ENCODE assay signal across 8 cellular contexts in the genomic region with DNA sequence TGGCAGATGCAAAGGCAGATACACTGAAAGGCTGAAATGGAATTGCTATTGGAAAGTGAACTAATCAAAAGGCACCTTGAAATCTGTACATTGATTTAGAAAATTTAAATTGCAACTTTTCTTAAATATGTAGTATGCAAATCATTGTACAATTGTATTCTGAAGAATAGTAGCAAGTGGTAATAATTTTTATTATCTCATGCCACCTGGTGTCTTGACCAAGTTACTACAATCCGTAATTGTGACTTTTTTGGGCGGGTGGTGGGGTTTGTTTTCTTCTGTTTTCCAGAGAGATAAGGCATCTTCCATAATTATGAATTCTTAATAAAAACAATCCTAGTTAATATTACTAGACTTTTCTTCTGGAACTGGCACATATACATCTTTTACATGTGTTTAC. TPM values are rescaled to one million over a fixed set of nuclear protein-coding genes. Genes with fewer than 3 reads are reported as not detected.
A peak's percentile ranks its signal among the peaks of the same experiment; 100 is the strongest.
DNase-seq lines count a peak whose midpoint lies in the region; ATAC-seq and TF ChIP-seq lines count a peak whose summit lies in the region.

No MANE protein-coding gene starts in this region.

- H3K27ac Mint-ChIP-seq in GM23338 (no peak overlapping the region), endodermal cell (no peak overlapping the region)
- no peak overlapping the region for H3K27ac Mint-ChIP-seq in stimulated activated naive B cell treated with anti-CD40 and anti-IgM and Interleukin-4, amounts not matched to agents 10 μg/mL and 1 μg/mL and 100 μg/mL, for 72 hours
- H3K27ac Mint-ChIP-seq in stimulated activated memory B cell treated with anti-CD40 and anti-IgM and Interleukin-4, amounts not matched to agents 10 μg/mL and 1 μg/mL and 100 μg/mL, for 72 hours = no peak overlapping the region

- no peaks in the 10 kb centered on the region for H3K27me3 Mint-ChIP-seq in GM23338 (ENCODE audit: insufficient read depth, low read depth, poor library complexity)
- H3K27me3 Mint-ChIP-seq in endodermal cell (ENCODE audit: insufficient read depth) = no peaks in the 10 kb centered on the region
- peaks cover 12 to 21% of the 10 kb centered on the region in 2 donors for H3K27me3 Mint-ChIP-seq in stimulated activated naive B cell treated with anti-CD40 and anti-IgM and Interleukin-4, amounts not matched to agents 10 μg/mL and 1 μg/mL and 100 μg/mL, for 72 hours
- peaks cover 12% of the 10 kb centered on the region for H3K27me3 Mint-ChIP-seq in stimulated activated memory B cell treated with anti-CD40 and anti-IgM and Interleukin-4, amounts not matched to agents 10 μg/mL and 1 μg/mL and 100 μg/mL, for 72 hours

- H3K4me1 Mint-ChIP-seq in GM23338 (peaks cover 2% of the 10 kb centered on the region; the same call in 1 of the 3 replicates), endodermal cell (peaks cover 2% of the 10 kb centered on the region)
- no peaks in the 10 kb centered on the region for H3K4me1 Mint-ChIP-seq in stimulated activated naive B cell treated with anti-CD40 and anti-IgM and Interleukin-4, amounts not matched to agents 10 μg/mL and 1 μg/mL and 100 μg/mL, for 72 hours
- peaks cover 2% of the 10 kb centered on the region for H3K4me1 Mint-ChIP-seq in stimulated activated memory B cell treated with anti-CD40 and anti-IgM and Interleukin-4, amounts not matched to agents 10 μg/mL and 1 μg/mL and 100 μg/mL, for 72 hours

- TF ChIP-seq CTCF in GM23338 (conservative IDR thresholded peaks at IDR 0.05; ENCODE audit: low read depth in 2 of 2) (peak; percentile 62 to 72), OCI-LY3 (IDR thresholded peaks at IDR 0.05; ENCODE audit: low read depth, low read length) (peak; percentile 85), endodermal cell (conservative IDR thresholded peaks at IDR 0.05) (peak; percentile 79), ovary (IDR thresholded peaks at IDR 0.05) (peak in 2 of 3 donors; percentile 13)

- no peaks in the 10 kb centered on the region for H3K36me3 Mint-ChIP-seq in GM23338 (ENCODE audit: low read depth)
- no peaks in the 10 kb centered on the region for H3K36me3 Mint-ChIP-seq in endodermal cell (ENCODE audit: low read depth)
- H3K36me3 Mint-ChIP-seq in stimulated activated naive B cell treated with anti-CD40 and anti-IgM and Interleukin-4, amounts not matched to agents 10 μg/mL and 1 μg/mL and 100 μg/mL, for 72 hours = no peaks in the 10 kb centered on the region
- H3K36me3 Mint-ChIP-seq in stimulated activated memory B cell treated with anti-CD40 and anti-IgM and Interleukin-4, amounts not matched to agents 10 μg/mL and 1 μg/mL and 100 μg/mL, for 72 hours = no peaks in the 10 kb centered on the region

- no peak overlapping the region for H3K4me3 Mint-ChIP-seq in GM23338
- no peak overlapping the region for H3K4me3 Mint-ChIP-seq in endodermal cell
- H3K4me3 Mint-ChIP-seq in stimulated activated naive B cell treated with anti-CD40 and anti-IgM and Interleukin-4, amounts not matched to agents 10 μg/mL and 1 μg/mL and 100 μg/mL, for 72 hours = no peak overlapping the region
- H3K4me3 Mint-ChIP-seq in stimulated activated memory B cell treated with anti-CD40 and anti-IgM and Interleukin-4, amounts not matched to agents 10 μg/mL and 1 μg/mL and 100 μg/mL, for 72 hours = no peak overlapping the region

- ATAC-seq in GM23338 (no peak), GM18520 (IDR thresholded peaks at IDR 0.05; ENCODE audit: unreplicated experiment) (no peak)
- no peak for ATAC-seq in stimulated activated naive B cell treated with anti-CD40 and anti-IgM and Interleukin-4, amounts not matched to agents 10 μg/mL and 1 μg/mL and 100 μg/mL, for 72 hours (replicated peaks)
- ATAC-seq in stimulated activated memory B cell treated with anti-CD40 and anti-IgM and Interleukin-4, amounts not matched to agents 10 μg/mL and 1 μg/mL and 100 μg/mL, for 72 hours = no peak

- no peaks in the 10 kb centered on the region for H3F3A ChIP-seq in GM23338 (replicated peaks; ENCODE audit: low read depth)

- peak; percentile 30 for DNase-seq in EH (ENCODE audit: low read depth)
- peak; percentile 41 for DNase-seq in GM23338 (ENCODE audit: low spot score)
- DNase-seq in endodermal cell = no peak
- no peak for DNase-seq in ovary
- no peak for DNase-seq in stimulated activated naive B cell treated with anti-CD40 and anti-IgM and Interleukin-4, amounts not matched to agents 10 μg/mL and 1 μg/mL and 100 μg/mL, for 72 hours

- H4K20me1 ChIP-seq in GM23338 (replicated peaks; ENCODE audit: insufficient read depth) (no peaks in the 10 kb centered on the region), OCI-LY3 (ENCODE audit: insufficient read depth, low read length) (no peaks in the 10 kb centered on the region)

- H3K27ac ChIP-seq in GM23338 (ENCODE audit: low read depth) (no peak overlapping the region), OCI-LY3 (ENCODE audit: low read length) (no peak overlapping the region), endodermal cell (ENCODE audit: low read depth, low read length) (no peak overlapping the region), ovary (no peak overlapping the region)

- TF ChIP-seq POLR2A in ovary (IDR thresholded peaks at IDR 0.05) = no peak

- H3K9me3 Mint-ChIP-seq in GM23338 (no peaks in the 10 kb centered on the region), endodermal cell (no peaks in the 10 kb centered on the region)
- H3K9me3 Mint-ChIP-seq in stimulated activated naive B cell treated with anti-CD40 and anti-IgM and Interleukin-4, amounts not matched to agents 10 μg/mL and 1 μg/mL and 100 μg/mL, for 72 hours = no peaks in the 10 kb centered on the region
- no peaks in the 10 kb centered on the region for H3K9me3 Mint-ChIP-seq in stimulated activated memory B cell treated with anti-CD40 and anti-IgM and Interleukin-4, amounts not matched to agents 10 μg/mL and 1 μg/mL and 100 μg/mL, for 72 hours

- H3K4me1 ChIP-seq in GM23338 (ENCODE audit: insufficient read depth) (no peaks in the 10 kb centered on the region), OCI-LY3 (ENCODE audit: low read length) (peaks cover 3% of the 10 kb centered on the region; the same call in 1 of the 2 replicates), endodermal cell (ENCODE audit: control insufficient read depth, insufficient read depth, low read length) (no peaks in the 10 kb centered on the region), ovary (ENCODE audit: insufficient read depth) (no peaks in the 10 kb centered on the region)

- H3K79me2 ChIP-seq in GM23338 (replicated peaks; ENCODE audit: insufficient read depth) (no peaks in the 10 kb centered on the region), OCI-LY3 (ENCODE audit: low read length) (no peaks in the 10 kb centered on the region)

- no peaks in the 10 kb centered on the region for H3K9me2 ChIP-seq in GM23338 (ENCODE audit: insufficient read depth)

- intact Hi-C loops in ovary (cut with DNase I) = no loop called here

- 17% methylated on average over 1 of the region's 2 CpGs; no CpG with 5 or more reads in 1 of the 2 experiments for WGBS in endodermal cell (ENCODE audit: insufficient coverage in 1 of 2, insufficient read length in 1 of 2), 2 experiments
- 0 to 5% (median 5%) methylated on average over 2 of the region's 2 CpGs for WGBS in ovary, 3 donors

- H2AFZ ChIP-seq in GM23338 = no peak overlapping the region
- H2AFZ ChIP-seq in OCI-LY3 (ENCODE audit: low read depth, low read length) = peak overlapping the region; percentile 64; the same call in 1 of the 2 replicates

- no peaks in the 10 kb centered on the region for H3K27me3 ChIP-seq in GM23338 (ENCODE audit: insufficient read depth)
- no peaks in the 10 kb centered on the region for H3K27me3 ChIP-seq in OCI-LY3 (ENCODE audit: low read depth, low read length)
- H3K27me3 ChIP-seq in endodermal cell (ENCODE audit: control insufficient read depth, insufficient read depth, low read length, poor library complexity, severe bottlenecking) = no peaks in the 10 kb centered on the region
- H3K27me3 ChIP-seq in ovary = no peaks in the 10 kb centered on the region

- no peak overlapping the region for H3K9ac ChIP-seq in OCI-LY3 (ENCODE audit: low read length)
- H3K9ac ChIP-seq in endodermal cell (ENCODE audit: extremely low read depth, low read length, poor library complexity, severe bottlenecking) = no peak overlapping the region

- H3K36me3 ChIP-seq in GM23338 (ENCODE audit: insufficient read depth) = no peaks in the 10 kb centered on the region
- no peaks in the 10 kb centered on the region for H3K36me3 ChIP-seq in OCI-LY3 (replicated peaks; ENCODE audit: low read depth, low read length)
- no peaks in the 10 kb centered on the region for H3K36me3 ChIP-seq in endodermal cell (ENCODE audit: control insufficient read depth, insufficient read depth, low read length)
- no peaks in the 10 kb centered on the region for H3K36me3 ChIP-seq in ovary

- H3K4me3 ChIP-seq in GM23338 (no peak overlapping the region), OCI-LY3 (ENCODE audit: low read length) (0 out of 2 replicates have a peak overlapping the region, but pooled peaks have one; percentile 11), endodermal cell (ENCODE audit: low read length) (no peak overlapping the region), ovary (no peak overlapping the region)

- no peak for TF ChIP-seq EP300 in ovary (IDR thresholded peaks at IDR 0.05)

- no peaks in the 10 kb centered on the region for H3K9me3 ChIP-seq in OCI-LY3 (ENCODE audit: insufficient read depth, low read length)
- no peaks in the 10 kb centered on the region for H3K9me3 ChIP-seq in endodermal cell (ENCODE audit: control insufficient read depth, low read length)
- no peaks in the 10 kb centered on the region for H3K9me3 ChIP-seq in ovary

- no peak overlapping the region for H3K4me2 ChIP-seq in GM23338
- peak overlapping the region; percentile 32 for H3K4me2 ChIP-seq in OCI-LY3 (ENCODE audit: low read length)

TF ChIP-seq in GM23338, 12 proteins besides CTCF, POLR2A, EP300 and RAD21 (continues in another document):
- TF ChIP-seq JUNB (IDR thresholded peaks at IDR 0.05; ENCODE audit: unreplicated experiment) = no peak
- no peak for TF ChIP-seq EZH2 (IDR thresholded peaks at IDR 0.05; ENCODE audit: low read depth, unreplicated experiment)
- no peak for TF ChIP-seq CREB1 (CRISPR knock-in tag; IDR thresholded peaks at IDR 0.05; ENCODE audit: low read depth)
- no peak for TF ChIP-seq EZH2phosphoT487 (IDR thresholded peaks at IDR 0.05; ENCODE audit: unreplicated experiment)

RNA-seq across cellular contexts. Expression of a gene that starts 12.5 kb away (rescaled TPM):
- 29.2 and 32.1 TPM in 2 replicates for total RNA-seq in GM23338 (2014; rRNA removed; shearing (Covaris generic))
- polyA plus RNA-seq in GM23338 (2016; fragmentation: Nextera tagmentation; extraction: Ambion mirVana) = 39.0 and 42.7 TPM in 2 replicates
- total RNA-seq in endodermal cell = 10 to 100 TPM; 35.1 to 36.4 TPM
- 23.2 TPM for polyA plus RNA-seq in endodermal cell (2013, experiment 1 of 2)
- polyA plus RNA-seq in endodermal cell (2013, experiment 2 of 2) = 20.8 TPM
- 10 to 100 TPM; 12.0 to 33.4 (median 24.7) TPM for total RNA-seq in ovary
- polyA plus RNA-seq in ovary = 10 to 100 TPM; 17.4 to 18.7 TPM

Comparison
In these comparisons a context has a peak if more than half of its experiments do, and no peak if none do; other contexts are left out.
1. DNase-seq: peak in EH (single experiment) and GM23338 (single experiment); none in endodermal cell (single experiment), ovary (0 of 5) and stimulated activated naive B cell treated with anti-CD40 and anti-IgM and Interleukin-4, amounts not matched to agents 10 μg/mL and 1 μg/mL and 100 μg/mL, for 72 hours (single experiment).
2. CTCF ChIP-seq: peak in every context shown above with its lines; median percentile 85 in OCI-LY3; 79 in endodermal cell; 67 in GM23338; 13 in ovary.